1 cellular context compared by ENCODE assay signal in genomic region chr7:101869901-101870290, GRCh38.
A peak's percentile ranks its signal among the peaks of the same experiment; 100 is the strongest.
TF ChIP-seq lines count a peak whose summit lies in the region.

No MANE protein-coding gene starts in this region.

TF ChIP-seq in K562, 482 proteins besides CTCF, POLR2A, EP300 and RAD21 (continued from another document):
- TF ChIP-seq CTCFL (IDR thresholded peaks at IDR 0.05; ENCODE audit: borderline replicate concordance, insufficient read depth, low read depth, low read length, poor library complexity, severe bottlenecking) (peak; percentile 31), ZNF407 (IDR thresholded peaks at IDR 0.05; ENCODE audit: low read depth) (peak; percentile 54; the same call in 1 of the 2 replicates), ZNF384 (IDR thresholded peaks at IDR 0.05; ENCODE audit: low read depth, low read length) (peak; percentile 60; the same call in 1 of the 2 replicates), ZBTB7A (IDR thresholded peaks at IDR 0.05; ENCODE audit: borderline replicate concordance, control insufficient read depth, low read depth, low read length) (0 out of 2 replicates have a peak, but pooled peaks have one; percentile 28), ARHGAP35 (IDR thresholded peaks at IDR 0.05; ENCODE audit: partially characterized antibody) (no peak)
